10 cellular contexts compared by ENCODE assay signal in genomic region chr9:12723409-12724028, GRCh38. TPM values are rescaled to one million over a fixed set of nuclear protein-coding genes. Genes with fewer than 3 reads are reported as not detected.
DNase-seq lines count a peak whose midpoint lies in the region; ATAC-seq and TF ChIP-seq lines count a peak whose summit lies in the region.
"Had no signal": no experiment of that assay in that cellular context is flagged by ENCODE, and none has a peak within 500 bp of the region (broad histone marks: within the 10 kb centered on the region; RNA-seq: fewer than 3 reads in every experiment).

No MANE protein-coding gene starts in this region.

- no peaks in the 10 kb centered on the region for H3K79me2 ChIP-seq in OCI-LY3 (ENCODE audit: low read length)

- no peak for TF ChIP-seq POLR2A in spleen (IDR thresholded peaks at IDR 0.05)

- H3K4me2 ChIP-seq in OCI-LY3 (ENCODE audit: low read length) = no peak overlapping the region
- H3K4me2 ChIP-seq: BLaER1 had no signal

- H3K9me3 ChIP-seq in OCI-LY3 (ENCODE audit: insufficient read depth, low read length) (no peaks in the 10 kb centered on the region), spleen (no peaks in the 10 kb centered on the region)
- H3K9me3 ChIP-seq: BLaER1 had no signal

- H3K27me3 ChIP-seq in OCI-LY3 (ENCODE audit: low read depth, low read length) (no peaks in the 10 kb centered on the region), spleen (replicated peaks in 1 of 7) (no peaks in the 10 kb centered on the region)
- H3K27me3 ChIP-seq: BLaER1 had no signal

- no peak overlapping the region for H3K27ac ChIP-seq in OCI-LY3 (ENCODE audit: low read length)
- peak overlapping the region in 5 of 8 donors; percentile 5 to 55 (median 22) for H3K27ac ChIP-seq in spleen
- H3K27ac ChIP-seq: BLaER1 had no signal

- no peak overlapping the region for H3K9ac ChIP-seq in OCI-LY3 (ENCODE audit: low read length)
- H3K9ac ChIP-seq: BLaER1 had no signal

- H3K36me3 ChIP-seq in OCI-LY3 (replicated peaks; ENCODE audit: low read depth, low read length) (no peaks in the 10 kb centered on the region), spleen (no peaks in the 10 kb centered on the region)
- H3K36me3 ChIP-seq: BLaER1 had no signal

- no peaks in the 10 kb centered on the region for H4K20me1 ChIP-seq in OCI-LY3 (ENCODE audit: insufficient read depth, low read length)
- H4K20me1 ChIP-seq: BLaER1 had no signal

- peak overlapping the region; percentile 58; the same call in 1 of the 2 replicates for H2AFZ ChIP-seq in OCI-LY3 (ENCODE audit: low read depth, low read length)

- H3K4me1 ChIP-seq in OCI-LY3 (ENCODE audit: low read length) (peaks cover 10% of the 10 kb centered on the region), spleen (peaks cover 0 to 9% (median under 1%) of the 10 kb centered on the region in 6 donors)
- H3K4me1 ChIP-seq: BLaER1 had no signal

- DNase-seq in NCI-H1092 treated with DMSO at 0.1 percent for 48 hours (lab: John Stamatoyannopoulos, UW) (peak; percentile 27), NCI-H1092 (lab: John Stamatoyannopoulos, UW) (no peak), fibroblast of mammary gland (ENCODE audit: low read depth) (peak; percentile 58), spleen (no peak), iPS-NIHi11 (ENCODE audit: low spot score) (no peak)

- 52 to 75% (median 56%) methylated on average over 5 of the region's 5 CpGs for WGBS in spleen, 5 donors

- TF ChIP-seq CTCF in OCI-LY3 (IDR thresholded peaks at IDR 0.05; ENCODE audit: low read depth, low read length) (peak; percentile 62), fibroblast of mammary gland (conservative IDR thresholded peaks at IDR 0.05; ENCODE audit: control insufficient read depth, insufficient read depth, low read depth, low read length) (peak; percentile 52), spleen (IDR thresholded peaks at IDR 0.05 in 8 of 11, conservative IDR thresholded peaks at IDR 0.05 in 3 of 11) (peak in 4 of 11 experiments; percentile 27 to 50 (median 38))

- intact Hi-C loops in spleen (cut with DNase I; ENCODE audit: low total_unique reads) = no loop called here

- no peak for ATAC-seq in GM18519 (IDR thresholded peaks at IDR 0.05; ENCODE audit: low FRiP score, unreplicated experiment)
- ATAC-seq in HG02852 (IDR thresholded peaks at IDR 0.05; ENCODE audit: unreplicated experiment) = no peak

- H3K4me3 ChIP-seq in OCI-LY3 (ENCODE audit: low read length) = no peak overlapping the region
- no peak overlapping the region for H3K4me3 ChIP-seq in fibroblast of mammary gland (ENCODE audit: control insufficient read depth, low read depth, low read length)
- no peak overlapping the region for H3K4me3 ChIP-seq in spleen
- H3K4me3 ChIP-seq: BLaER1, skin epidermis had no signal

RNA-seq across cellular contexts. Expression of gene TYRP1, which starts 30.3 kb away (rescaled TPM):
- total RNA-seq in spleen = not detected
- not detected for polyA plus RNA-seq in spleen

RNA-seq across cellular contexts. Expression of gene LURAP1L, which starts 51.3 kb away (rescaled TPM):
- total RNA-seq in spleen = 10 to 100 TPM; 10.3 to 34.0 (median 16.9) TPM
- polyA plus RNA-seq in spleen = 1 to 10 TPM; 5.6 to 8.1 (median 5.8) TPM

Comparison
In these comparisons a context has a peak if more than half of its experiments do, and no peak if none do; other contexts are left out.
1. DNase-seq: peak in NCI-H1092 treated with DMSO at 0.1 percent for 48 hours (single experiment) and fibroblast of mammary gland (single experiment); none in NCI-H1092 (single experiment), spleen (single experiment) and iPS-NIHi11 (single experiment).